In the genomic region with DNA sequence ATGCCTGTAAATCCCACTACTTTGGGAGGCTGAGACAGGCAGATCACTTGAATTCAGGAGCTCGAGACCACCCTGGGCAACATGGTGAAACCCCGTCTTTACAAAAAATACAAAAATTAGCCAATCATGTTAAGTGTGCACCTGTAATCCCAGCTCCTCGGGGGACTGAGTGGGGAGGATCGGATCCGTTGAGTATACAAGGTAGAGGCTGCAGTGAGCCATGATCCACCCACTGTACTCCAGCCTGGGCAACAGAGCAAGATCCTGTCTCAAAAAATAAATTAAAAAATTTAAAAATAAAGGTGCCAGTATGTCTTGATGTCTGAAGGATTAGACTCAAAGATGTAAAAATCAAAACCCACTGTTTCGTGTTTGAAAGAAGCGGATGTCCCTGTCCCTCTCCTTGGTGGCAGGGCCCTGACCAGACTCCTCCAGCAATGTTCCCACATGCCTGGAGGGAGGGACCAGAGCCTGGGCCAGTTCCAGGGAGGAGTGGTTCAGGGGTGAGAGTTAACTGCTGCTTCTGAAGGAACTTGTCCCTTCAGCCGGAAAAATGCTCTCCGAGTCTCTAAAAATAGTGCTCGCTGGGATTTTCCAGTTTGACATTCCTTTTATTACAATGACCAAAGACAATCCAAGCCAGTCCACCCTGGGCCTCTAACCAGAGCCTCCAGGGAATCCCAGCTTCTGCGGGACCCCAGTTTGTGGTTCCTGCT, we compare ENCODE assay signal across 14 cellular contexts. TPM values are rescaled to one million over a fixed set of nuclear protein-coding genes. Genes with fewer than 3 reads are reported as not detected.
A peak's percentile ranks its signal among the peaks of the same experiment; 100 is the strongest.
DNase-seq lines count a peak whose midpoint lies in the region; ATAC-seq, FAIRE-seq and TF ChIP-seq lines count a peak whose summit lies in the region.
"Had no signal": no experiment of that assay in that cellular context is flagged by ENCODE, and none has a peak within 500 bp of the region (broad histone marks: within the 10 kb centered on the region; RNA-seq: fewer than 3 reads in every experiment).

No MANE protein-coding gene starts in this region.

- no peak for FAIRE-seq in pancreas (lab: Jason Lieb, UNC)
- FAIRE-seq: endometrium had no signal

- no peak overlapping the region for H3K27ac Mint-ChIP-seq in immature natural killer cell
- H3K27ac Mint-ChIP-seq in glutamatergic neuron (ENCODE audit: unreplicated experiment), result no peak overlapping the region
- H3K27ac Mint-ChIP-seq: memory B cell had no signal

- H3K4me3 Mint-ChIP-seq in immature natural killer cell (no peak overlapping the region), glutamatergic neuron (ENCODE audit: unreplicated experiment) (no peak overlapping the region)
- H3K4me3 Mint-ChIP-seq: memory B cell had no signal

- peak overlapping the region; percentile 77 for H3K27ac ChIP-seq in angular gyrus (ENCODE audit: low read depth, low read length)
- H3K27ac ChIP-seq in pancreas, result peak overlapping the region in 2 of 4 donors; percentile 15 to 35
- no peak overlapping the region for H3K27ac ChIP-seq in PC-9
- H3K27ac ChIP-seq: WERI-Rb-1 had no signal

- H3K9me2 ChIP-seq in PC-9 (ENCODE audit: insufficient read depth), result no peaks in the 10 kb centered on the region

- no peak overlapping the region for H3K4me2 ChIP-seq in PC-9

- 0 out of 2 replicates have a peak, but pooled peaks cover 5% of the 10 kb centered on the region for H3F3A ChIP-seq in PC-9 (ENCODE audit: insufficient read depth, low read depth)

- no TSS peak for BruUV-seq in PC-9 (replicated peaks; lab: Mats Ljungman, UMichigan)

- H3K36me3 Mint-ChIP-seq in immature natural killer cell (no peaks in the 10 kb centered on the region), glutamatergic neuron (ENCODE audit: unreplicated experiment) (no peaks in the 10 kb centered on the region)
- H3K36me3 Mint-ChIP-seq: memory B cell had no signal

- H3K79me2 ChIP-seq in PC-9 (ENCODE audit: low read depth), result no peaks in the 10 kb centered on the region

- H3K36me3 ChIP-seq in pancreas, result no peaks in the 10 kb centered on the region
- H3K36me3 ChIP-seq in PC-9 (ENCODE audit: low read depth), result no peaks in the 10 kb centered on the region
- H3K36me3 ChIP-seq: suprapubic skin, WERI-Rb-1 had no signal

- H2AFZ ChIP-seq in PC-9, result no peak overlapping the region

- H3K27me3 ChIP-seq in pancreas, result no peaks in the 10 kb centered on the region
- no peaks in the 10 kb centered on the region for H3K27me3 ChIP-seq in PC-9 (ENCODE audit: insufficient read depth, low read depth)
- H3K27me3 ChIP-seq: suprapubic skin had no signal

- peaks cover 0 to 4% (median 3%) of the 10 kb centered on the region in 3 donors for H3K27me3 Mint-ChIP-seq in immature natural killer cell (ENCODE audit: low read depth in 3 of 3)
- peaks cover 1% of the 10 kb centered on the region for H3K27me3 Mint-ChIP-seq in glutamatergic neuron (ENCODE audit: unreplicated experiment)

- intact Hi-C loops in pancreas (cut with DNase I), result no loop called here
- intact Hi-C loops in PC-9 (cut with micrococcal nuclease; ENCODE audit: unreplicated experiment), result no loop called here

- CTCF ChIA-PET in PC-9 (lab: Charles Lee), result no interaction called here

- H3K9me3 Mint-ChIP-seq in immature natural killer cell (no peaks in the 10 kb centered on the region), glutamatergic neuron (ENCODE audit: unreplicated experiment) (no peaks in the 10 kb centered on the region)
- H3K9me3 Mint-ChIP-seq: memory B cell had no signal

- H3K4me1 Mint-ChIP-seq in immature natural killer cell, result no peaks in the 10 kb centered on the region
- peaks cover 3% of the 10 kb centered on the region for H3K4me1 Mint-ChIP-seq in glutamatergic neuron (ENCODE audit: low read depth, unreplicated experiment)

- H3K4me3 ChIP-seq in pancreas (no peak overlapping the region), PC-9 (no peak overlapping the region)

- peak; percentile 76 for DNase-seq in A172 (ENCODE audit: low spot score)
- DNase-seq in globus pallidus (ENCODE audit: low spot score), result peak; percentile 36
- DNase-seq in pancreas, result peak in 3 of 6 donors; percentile 25 to 49 (median 26)
- DNase-seq in PC-9, result no peak
- no peak for DNase-seq in immature natural killer cell
- DNase-seq in COLO668 (lab: John Stamatoyannopoulos, UW; ENCODE audit: unreplicated experiment), result no peak
- DNase-seq in glutamatergic neuron, result no peak
- DNase-seq: activated effector memory CD4-positive, alpha-beta T cell treated with Interleukin-2 at 50 U/mL for 16 hours; NCI-H187; WERI-Rb-1 had no signal

- TF ChIP-seq CTCF in pancreas (IDR thresholded peaks at IDR 0.05) (no peak), PC-9 (conservative IDR thresholded peaks at IDR 0.05) (no peak), glutamatergic neuron (IDR thresholded peaks at IDR 0.05; ENCODE audit: partially characterized antibody, unreplicated experiment) (no peak)

- ATAC-seq in pancreas, result peak in 3 of 4 donors; percentile 57 to 79 (median 65)

- H3K9me3 ChIP-seq in pancreas (no peaks in the 10 kb centered on the region), PC-9 (ENCODE audit: insufficient read depth, low read depth) (no peaks in the 10 kb centered on the region)
- H3K9me3 ChIP-seq: suprapubic skin had no signal

- 76 to 86% methylated on average over 11 of the region's 11 CpGs for WGBS in pancreas, 2 donors

- no peaks in the 10 kb centered on the region for H3K4me1 ChIP-seq in pancreas
- H3K4me1 ChIP-seq in PC-9 (replicated peaks; ENCODE audit: insufficient read depth), result no peaks in the 10 kb centered on the region

- no peaks in the 10 kb centered on the region for H4K20me1 ChIP-seq in PC-9 (ENCODE audit: insufficient read depth)

- POLR2A ChIA-PET in PC-9 (lab: Charles Lee; ENCODE audit: unreplicated experiment), result no interaction called here

RNA-seq across cellular contexts. Expression of a gene that starts 9.4 kb away (rescaled TPM):
- total RNA-seq in A172 (2014; rRNA removed; shearing (Covaris generic)), result 34.8 and 35.0 TPM in 2 replicates
- total RNA-seq in pancreas (10 to 100 TPM; 31.7 to 43.5 (median 38.8) TPM), PC-9 (2021) (81.3 and 105 TPM in 2 replicates), glutamatergic neuron (ENCODE audit: unreplicated experiment) (8.2 TPM)
- polyA plus RNA-seq in pancreas (10 to 100 TPM; 14.9 to 18.4 TPM), immature natural killer cell (under 1 TPM in 1 of 3 donors, not detected in 2; 0.19 TPM)

RNA-seq across cellular contexts. Expression of a gene that starts 45.5 kb away (rescaled TPM):
- 57.1 and 59.0 TPM in 2 replicates for total RNA-seq in A172 (2014; rRNA removed; shearing (Covaris generic))
- total RNA-seq in pancreas, result 10 to 100 TPM; 53.0 to 83.0 (median 68.1) TPM
- 10 to 100 TPM; 44.4 to 57.7 TPM for polyA plus RNA-seq in pancreas
- total RNA-seq in PC-9 (2021), result 92.7 and 109 TPM in 2 replicates
- polyA plus RNA-seq in immature natural killer cell, result 10 to 100 TPM; 15.3 to 41.1 (median 16.6) TPM
- 269 TPM for total RNA-seq in glutamatergic neuron (ENCODE audit: unreplicated experiment)

Comparison
In these comparisons a context has a peak if more than half of its experiments do, and no peak if none do; other contexts are left out.
1. DNase-seq: peak in A172 (single experiment) and globus pallidus (single experiment); none in PC-9 (0 of 2), immature natural killer cell (0 of 3), COLO668 (single experiment) and glutamatergic neuron (single experiment).